15 cellular contexts compared by ENCODE assay signal in the genomic region with DNA sequence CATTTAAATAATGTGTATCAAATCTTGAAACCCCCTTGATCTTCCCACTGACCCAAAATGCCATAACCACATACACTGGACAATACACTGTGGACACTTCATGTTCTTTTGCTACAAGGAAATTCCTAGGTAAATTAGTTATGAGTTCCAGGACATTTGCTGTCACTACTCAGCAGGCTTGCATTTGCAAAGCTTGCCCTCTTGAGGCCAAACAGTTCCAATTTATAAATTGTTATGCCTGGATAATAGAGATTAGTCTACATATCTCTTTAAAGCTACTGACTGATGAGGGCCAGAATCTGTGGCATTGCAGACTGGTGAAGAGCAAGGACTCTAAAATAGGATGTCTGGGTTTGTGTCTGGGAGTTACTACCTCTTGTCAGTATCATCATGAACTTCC. TPM values are rescaled to one million over a fixed set of nuclear protein-coding genes. Genes with fewer than 3 reads are reported as not detected.
A peak's percentile ranks its signal among the peaks of the same experiment; 100 is the strongest.
DNase-seq lines count a peak whose midpoint lies in the region; ATAC-seq and TF ChIP-seq lines count a peak whose summit lies in the region.
"Had no signal": no experiment of that assay in that cellular context is flagged by ENCODE, and none has a peak within 500 bp of the region (broad histone marks: within the 10 kb centered on the region; RNA-seq: fewer than 3 reads in every experiment).

No MANE protein-coding gene starts in this region.

- H3K27ac ChIP-seq in psoas muscle = no peak overlapping the region
- H3K27ac ChIP-seq: body of pancreas, SJSA1 had no signal

- H3K4me1 ChIP-seq in BE2C (no peaks in the 10 kb centered on the region), psoas muscle (no peaks in the 10 kb centered on the region)
- H3K4me1 ChIP-seq: body of pancreas, HAP-1, SJSA1 had no signal

- H3K4me3 ChIP-seq in BE2C (ENCODE audit: low read depth, low read length) (no peak overlapping the region), psoas muscle (no peak overlapping the region)
- H3K4me3 ChIP-seq: body of pancreas, HAP-1, SJSA1 had no signal

- TF ChIP-seq CTCF in BE2C (IDR thresholded peaks at IDR 0.05; ENCODE audit: low read depth, low read length) (peak; percentile 27), LNCAP (IDR thresholded peaks at IDR 0.05) (peak; percentile 56), psoas muscle (IDR thresholded peaks at IDR 0.05) (no peak)

- intact Hi-C loops in psoas muscle (cut with DNase I) = no loop called here

- ATAC-seq in HG02852 (IDR thresholded peaks at IDR 0.05; ENCODE audit: unreplicated experiment) (no peak), GM18520 (IDR thresholded peaks at IDR 0.05; ENCODE audit: unreplicated experiment) (no peak), psoas muscle (no peak)
- ATAC-seq: activated T-cell treated with anti-CD3 and anti-CD28 coated beads, Interleukin-2, amount 50 U/mL, for 72 hours; body of pancreas had no signal

- no peaks in the 10 kb centered on the region for H3K9me3 ChIP-seq in BE2C
- H3K9me3 ChIP-seq in psoas muscle = no peaks in the 10 kb centered on the region
- H3K9me3 ChIP-seq: body of pancreas, HAP-1, SJSA1 had no signal

- DNase-seq in BE2C = no peak
- DNase-seq in cerebellar cortex (ENCODE audit: low spot score) = peak; percentile 76
- peak; percentile 51 to 60 for DNase-seq in lung microvascular endothelial cell (ENCODE audit: low read depth in 2 of 2)
- DNase-seq in stimulated activated CD4-positive, alpha-beta T cell treated with anti-CD3 and anti-CD28 coated beads, Interleukin-4, amount 100 ng/mL, for 24 hours = no peak
- DNase-seq in psoas muscle = no peak
- DNase-seq: activated CD4-positive, CD25-positive, alpha-beta regulatory T cell; activated T-cell treated with anti-CD3 and anti-CD28 coated beads, Interleukin-2, amount 50 U/mL, for 72 hours; body of pancreas; KG1; stimulated activated naive CD4-positive, alpha-beta T cell treated with Interleukin-2 at 50 U/mL for 16 hours had no signal

- H3K27me3 ChIP-seq in BE2C = no peaks in the 10 kb centered on the region
- no peaks in the 10 kb centered on the region for H3K27me3 ChIP-seq in psoas muscle (ENCODE audit: insufficient read depth in 3 of 3, low read length in 2 of 3)
- H3K27me3 ChIP-seq: body of pancreas, SJSA1 had no signal

- H3K36me3 ChIP-seq in BE2C (no peaks in the 10 kb centered on the region), psoas muscle (ENCODE audit: insufficient read depth in 1 of 2, low read depth in 1 of 2) (no peaks in the 10 kb centered on the region)
- H3K36me3 ChIP-seq: HAP-1, SJSA1 had no signal

RNA-seq across cellular contexts. Expression of a gene that starts 17.4 kb away (rescaled TPM):
- not detected for polyA plus RNA-seq in BE2C (2012; ENCODE audit: insufficient read depth, insufficient read length, low read depth)
- 74.3 and 76.0 TPM in 2 replicates for total RNA-seq in lung microvascular endothelial cell
- 1 to 10 TPM; 2.4 to 3.8 (median 3.2) TPM for total RNA-seq in psoas muscle
- 1 to 10 TPM; 2.2 to 4.6 (median 2.5) TPM for polyA plus RNA-seq in psoas muscle

Comparison
In these comparisons a context has a peak if more than half of its experiments do, and no peak if none do; other contexts are left out.
1. DNase-seq: peak in cerebellar cortex (single experiment) and lung microvascular endothelial cell (2 of 2); none in BE2C (single experiment), stimulated activated CD4-positive, alpha-beta T cell treated with anti-CD3 and anti-CD28 coated beads, Interleukin-4, amount 100 ng/mL, for 24 hours (single experiment) and psoas muscle (0 of 2).
2. RNA of a gene that starts 17.4 kb away (total RNA-seq): 74.3 to 76.0 TPM in lung microvascular endothelial cell; 2.4 to 3.8 TPM in psoas muscle; every median in the first group is over 10 times any median in the second.